1 cellular context compared by ENCODE assay signal in genomic region chr17:38916771-38917170, GRCh38.
TF ChIP-seq lines count a peak whose summit lies in the region.

No MANE protein-coding gene starts in this region.

TF ChIP-seq in H1, 55 proteins besides CTCF, POLR2A, EP300 and RAD21:
- TF ChIP-seq CBX5 (IDR thresholded peaks at IDR 0.05; ENCODE audit: low read depth, low read length) (no peak), SAP30 (IDR thresholded peaks at IDR 0.05; ENCODE audit: insufficient read depth, insufficient replicate concordance, low read length) (no peak), SUZ12 (IDR thresholded peaks at IDR 0.05; ENCODE audit: low read length) (no peak), POLR2AphosphoS5 (IDR thresholded peaks at IDR 0.05; ENCODE audit: low read depth, low read length) (no peak), USF2 (IDR thresholded peaks at IDR 0.05; ENCODE audit: low read length) (no peak), RXRA (IDR thresholded peaks at IDR 0.05; ENCODE audit: insufficient read depth, low read depth, low read length) (no peak)
